In genomic region chr2:156340818-156341481, GRCh38 we compare ENCODE assay signal across 8 cellular contexts. TPM values are rescaled to one million over a fixed set of nuclear protein-coding genes. Genes with fewer than 3 reads are reported as not detected.
DNase-seq lines count a peak whose midpoint lies in the region; FAIRE-seq and TF ChIP-seq lines count a peak whose summit lies in the region.

No MANE protein-coding gene starts in this region.

- peak overlapping the region; percentile 100 for H3K9ac ChIP-seq in MM.1S (ENCODE audit: low read length)
- H3K9ac ChIP-seq in fibroblast of lung (ENCODE audit: insufficient read depth, low read length) = peak overlapping the region; percentile 100

- no peaks in the 10 kb centered on the region for H4K20me1 ChIP-seq in MM.1S (ENCODE audit: insufficient read depth, low read length)
- H4K20me1 ChIP-seq in fibroblast of lung (ENCODE audit: control insufficient read depth, extremely low read depth, insufficient read depth, low read length) = no peaks in the 10 kb centered on the region

- H3K4me3 ChIP-seq in MM.1S (ENCODE audit: low read length) (peak overlapping the region; percentile 78), fibroblast of lung (replicated peaks in 1 of 4; ENCODE audit: control extremely low read depth in 1 of 4, insufficient read depth in 1 of 4, low read depth in 3 of 4, low read length in 4 of 4) (peak overlapping the region; percentile 81 to 86 (median 84))

- H3K9me3 ChIP-seq in MM.1S (replicated peaks; ENCODE audit: insufficient read depth, low read length) (no peaks in the 10 kb centered on the region), fibroblast of lung (ENCODE audit: control insufficient read depth, insufficient read depth, low read depth, low read length) (no peaks in the 10 kb centered on the region)

- H3K27me3 Mint-ChIP-seq in activated CD4-positive, alpha-beta T cell treated with anti-CD3 and anti-CD28 coated beads, Interleukin-2, amount 10 ng/mL, durations not matched to agents 7 days and 5 days = no peaks in the 10 kb centered on the region

- peak overlapping the region; percentile 99 for H3K27ac Mint-ChIP-seq in activated CD4-positive, alpha-beta T cell treated with anti-CD3 and anti-CD28 coated beads, Interleukin-2, amount 10 ng/mL, durations not matched to agents 7 days and 5 days

- no peaks in the 10 kb centered on the region for H3K9me3 Mint-ChIP-seq in activated CD4-positive, alpha-beta T cell treated with anti-CD3 and anti-CD28 coated beads, Interleukin-2, amount 10 ng/mL, durations not matched to agents 7 days and 5 days

- no peak for DNase-seq in GM19239 (ENCODE audit: insufficient read length, low spot score)
- DNase-seq in MM.1S = peak; percentile 61
- peak; percentile 47 for DNase-seq in activated CD4-positive, alpha-beta T cell treated with anti-CD3 and anti-CD28 coated beads, Interleukin-2, amount 10 ng/mL, durations not matched to agents 7 days and 5 days
- peak in 1 of 2 donors; percentile 74 for DNase-seq in fibroblast of lung (ENCODE audit: low read depth in 2 of 2)
- DNase-seq in pons (ENCODE audit: low spot score) = peak; percentile 73
- no peak for DNase-seq in NCI-H226
- DNase-seq in kidney glomerular epithelial cell (lab: John Stamatoyannopoulos, UW) = no peak

- H3K4me2 ChIP-seq in MM.1S (ENCODE audit: low read depth, low read length) (peak overlapping the region; percentile 78), fibroblast of lung (ENCODE audit: extremely low read depth, insufficient read depth, low read length) (peak overlapping the region; percentile 99)

- peak; percentile 94 for FAIRE-seq in GM19239 (lab: Jason Lieb, UNC)

- H3K4me1 ChIP-seq in MM.1S (ENCODE audit: low read length) (peaks cover 24% of the 10 kb centered on the region), fibroblast of lung (ENCODE audit: control insufficient read depth, extremely low read depth, insufficient read depth, low read length) (peaks cover 2% of the 10 kb centered on the region)

- H2AFZ ChIP-seq in MM.1S (ENCODE audit: low read length) (peak overlapping the region; percentile 72), fibroblast of lung (ENCODE audit: low read length) (peak overlapping the region; percentile 6)

- no peaks in the 10 kb centered on the region for H3K9me2 ChIP-seq in MM.1S (replicated peaks; ENCODE audit: insufficient read depth, low read length)

- TF ChIP-seq CTCF in C4-2B (conservative IDR thresholded peaks at IDR 0.05) (no peak), MM.1S (IDR thresholded peaks at IDR 0.05; ENCODE audit: low read length) (no peak), fibroblast of lung (conservative IDR thresholded peaks at IDR 0.05 in 1 of 2, IDR thresholded peaks at IDR 0.05 in 1 of 2; ENCODE audit: low read depth in 1 of 2, low read length in 2 of 2) (no peak)

- POLR2A ChIA-PET in activated CD4-positive, alpha-beta T cell treated with anti-CD3 and anti-CD28 coated beads, Interleukin-2, amount 10 ng/mL, durations not matched to agents 7 days and 5 days (lab: Charles Lee) = interaction anchor here (1.5 kb wide), 1 partner anchor 59 kb away, joined by 10 read pairs; no protein-coding TSS in a partner anchor

- H3K4me1 Mint-ChIP-seq in activated CD4-positive, alpha-beta T cell treated with anti-CD3 and anti-CD28 coated beads, Interleukin-2, amount 10 ng/mL, durations not matched to agents 7 days and 5 days = peaks cover 48% of the 10 kb centered on the region

- H3K36me3 Mint-ChIP-seq in activated CD4-positive, alpha-beta T cell treated with anti-CD3 and anti-CD28 coated beads, Interleukin-2, amount 10 ng/mL, durations not matched to agents 7 days and 5 days (ENCODE audit: low read depth) = no peaks in the 10 kb centered on the region

- H3F3A ChIP-seq in MM.1S (ENCODE audit: insufficient read depth, low read length) = peaks cover 29% of the 10 kb centered on the region

- H3K36me3 ChIP-seq in MM.1S (replicated peaks; ENCODE audit: insufficient read depth, low read length) (no peaks in the 10 kb centered on the region), fibroblast of lung (ENCODE audit: control insufficient read depth, insufficient read depth, low read length) (no peaks in the 10 kb centered on the region)

- H3K27ac ChIP-seq in C4-2B = peak overlapping the region; percentile 71
- peak overlapping the region; percentile 100 for H3K27ac ChIP-seq in MM.1S (ENCODE audit: low read length)
- peak overlapping the region; percentile 99 for H3K27ac ChIP-seq in fibroblast of lung (ENCODE audit: insufficient read depth, low read length)

- H3K4me3 Mint-ChIP-seq in activated CD4-positive, alpha-beta T cell treated with anti-CD3 and anti-CD28 coated beads, Interleukin-2, amount 10 ng/mL, durations not matched to agents 7 days and 5 days = peak overlapping the region; percentile 95

- H3K27me3 ChIP-seq in MM.1S (replicated peaks; ENCODE audit: insufficient read depth, low read length) (no peaks in the 10 kb centered on the region), fibroblast of lung (ENCODE audit: control insufficient read depth, insufficient read depth, low read length) (no peaks in the 10 kb centered on the region)

- CTCF ChIA-PET in activated CD4-positive, alpha-beta T cell treated with anti-CD3 and anti-CD28 coated beads, Interleukin-2, amount 10 ng/mL, durations not matched to agents 7 days and 5 days (lab: Charles Lee) = interaction anchor here (1.0 kb wide), 1 partner anchor 9 kb away, joined by 4 read pairs; no protein-coding TSS in a partner anchor

- no peaks in the 10 kb centered on the region for H3K79me2 ChIP-seq in MM.1S (ENCODE audit: low read length)
- H3K79me2 ChIP-seq in fibroblast of lung (ENCODE audit: control insufficient read depth, insufficient read depth, low read length) = no peaks in the 10 kb centered on the region

RNA-seq across cellular contexts. Expression of gene NR4A2, which starts 8.4 kb away (rescaled TPM):
- 1 to 10 TPM; 1.2 to 1.7 TPM for total RNA-seq in activated CD4-positive, alpha-beta T cell treated with anti-CD3 and anti-CD28 coated beads, Interleukin-2, amount 10 ng/mL, durations not matched to agents 7 days and 5 days
- total RNA-seq in fibroblast of lung = 0.17 and 0.26 TPM in 2 replicates
- 0.62 and 1.4 TPM in 2 replicates for polyA plus RNA-seq in fibroblast of lung
- polyA plus RNA-seq in fibroblast of lung (2012) = 0.94 and 1.3 TPM in 2 replicates
- polyA minus RNA-seq in fibroblast of lung (ENCODE audit: low replicate concordance) = 4.1 and 8.5 TPM in 2 replicates

Comparison
In these comparisons a context has a peak if more than half of its experiments do, and no peak if none do; other contexts are left out.
1. DNase-seq: peak in MM.1S (single experiment), activated CD4-positive, alpha-beta T cell treated with anti-CD3 and anti-CD28 coated beads, Interleukin-2, amount 10 ng/mL, durations not matched to agents 7 days and 5 days (single experiment) and pons (single experiment); none in GM19239 (single experiment), NCI-H226 (single experiment) and kidney glomerular epithelial cell (single experiment).
2. Peak in every context shown above with its lines, with median percentiles within 50 percentile points of each other: H3K27ac ChIP-seq.